10 cellular contexts compared by ENCODE assay signal in genomic region chr14:68926236-68926635, GRCh38. TPM values are rescaled to one million over a fixed set of nuclear protein-coding genes. Genes with fewer than 3 reads are reported as not detected.
A peak's percentile ranks its signal among the peaks of the same experiment; 100 is the strongest.
DNase-seq lines count a peak whose midpoint lies in the region; ATAC-seq and TF ChIP-seq lines count a peak whose summit lies in the region.
"Had no signal": no experiment of that assay in that cellular context is flagged by ENCODE, and none has a peak within 500 bp of the region (broad histone marks: within the 10 kb centered on the region; RNA-seq: fewer than 3 reads in every experiment).

No MANE protein-coding gene starts in this region.

- intact Hi-C loops in Caco-2 (cut with micrococcal nuclease; ENCODE audit: unreplicated experiment): no loop called here
- intact Hi-C loops in head of caudate nucleus (cut with DNase I): no loop called here

- CTCF ChIA-PET in Caco-2 (lab: Charles Lee): interaction anchor here (0.9 to 1.2 kb wide), 2 partner anchors 76 to 123 kb away, joined by 4 to 9 read pairs; no protein-coding TSS in a partner anchor

- no peak for ATAC-seq in HG02970 (IDR thresholded peaks at IDR 0.05; ENCODE audit: low FRiP score, unreplicated experiment)
- ATAC-seq: left lung had no signal

- DNase-seq in Caco-2 (no peak), HL-60 (ENCODE audit: low read depth in 1 of 2, low spot score in 1 of 2) (no peak), astrocyte of the spinal cord (ENCODE audit: low read depth, low spot score) (no peak), head of caudate nucleus (no peak), AG08396 (ENCODE audit: low spot score) (no peak)
- DNase-seq in activated T-cell treated with anti-CD3 and anti-CD28 coated beads, Interleukin-2, amount 50 U/mL, for 1 hour: no peak
- DNase-seq: dorsolateral prefrontal cortex, left lung had no signal

- H3K27me3 ChIP-seq in Caco-2 (replicated peaks; ENCODE audit: control insufficient read depth, insufficient read depth, low read length) (no peaks in the 10 kb centered on the region), HL-60 (ENCODE audit: insufficient read depth, poor library complexity, severe bottlenecking) (no peaks in the 10 kb centered on the region), muscle layer of colon (ENCODE audit: control insufficient read depth in 1 of 2, insufficient read depth in 2 of 2, low read length in 2 of 2) (no peaks in the 10 kb centered on the region)
- H3K27me3 ChIP-seq: left lung had no signal

- H3K36me3 Mint-ChIP-seq in Caco-2 (ENCODE audit: insufficient read depth, unreplicated experiment): peaks cover 48% of the 10 kb centered on the region

- POLR2A ChIA-PET in Caco-2 (lab: Charles Lee): no interaction called here

- no peak overlapping the region for H3K4me3 Mint-ChIP-seq in Caco-2 (ENCODE audit: unreplicated experiment)

- H3K27me3 Mint-ChIP-seq in Caco-2 (ENCODE audit: insufficient read depth, unreplicated experiment): no peaks in the 10 kb centered on the region

- no peaks in the 10 kb centered on the region for H3K9me3 Mint-ChIP-seq in Caco-2 (ENCODE audit: unreplicated experiment)

- H3K4me1 ChIP-seq in Caco-2 (peaks cover 18% of the 10 kb centered on the region), muscle layer of colon (ENCODE audit: insufficient read depth, low read length) (peaks cover 88% of the 10 kb centered on the region)

- H3K4me3 ChIP-seq in Caco-2 (ENCODE audit: low read depth, low read length) (no peak overlapping the region), HL-60 (replicated peaks; ENCODE audit: insufficient read depth, low read length) (no peak overlapping the region), astrocyte of the spinal cord (ENCODE audit: low read depth, low read length) (no peak overlapping the region), muscle layer of colon (ENCODE audit: low read depth in 1 of 2, low read length in 2 of 2) (no peak overlapping the region)
- H3K4me3 ChIP-seq: dorsolateral prefrontal cortex, left lung had no signal

- H3K27ac ChIP-seq in HL-60 (replicated peaks): no peak overlapping the region
- peak overlapping the region; percentile 80 for H3K27ac ChIP-seq in muscle layer of colon (ENCODE audit: low read depth, low read length)

- H3K4me1 Mint-ChIP-seq in Caco-2 (ENCODE audit: low read depth, unreplicated experiment): peaks cover 26% of the 10 kb centered on the region

- in situ Hi-C loops in astrocyte of the spinal cord (cut with HindIII; ENCODE audit: low sequenced_read_pairs): no loop called here

- H3K9ac ChIP-seq in muscle layer of colon (ENCODE audit: low read length): no peak overlapping the region

- H3K36me3 ChIP-seq in Caco-2 (ENCODE audit: control insufficient read depth, insufficient read depth, low read length): peaks cover 4% of the 10 kb centered on the region
- H3K36me3 ChIP-seq in muscle layer of colon (ENCODE audit: insufficient read depth, low read length): peaks cover 49% of the 10 kb centered on the region

- H3K27ac Mint-ChIP-seq in Caco-2 (ENCODE audit: unreplicated experiment): peak overlapping the region; percentile 48

- TF ChIP-seq CTCF in Caco-2 (IDR thresholded peaks at IDR 0.05; ENCODE audit: insufficient read depth in 1 of 2, low read depth in 1 of 2, low read length in 1 of 2, severe bottlenecking in 1 of 2, unreplicated experiment in 1 of 2) (peak; percentile 23 to 24), HL-60 (IDR thresholded peaks at IDR 0.05; ENCODE audit: insufficient read depth, low read length) (peak; percentile 13), astrocyte of the spinal cord (IDR thresholded peaks at IDR 0.05; ENCODE audit: low read depth, low read length) (peak; percentile 61)

- H3K9me3 ChIP-seq in Caco-2 (no peaks in the 10 kb centered on the region; the same call in 1 of the 2 replicates), muscle layer of colon (ENCODE audit: low read length) (no peaks in the 10 kb centered on the region)

- BruUV-seq in Caco-2 (replicated peaks; lab: Mats Ljungman, UMichigan): no TSS peak

RNA-seq across cellular contexts. Expression of gene ACTN1, which starts 52.9 kb away (rescaled TPM):
- total RNA-seq in Caco-2 (2022): 170 and 181 TPM in 2 replicates
